ENCODE assay signal across 8 cellular contexts in genomic region chr3:127831723-127832172, GRCh38. TPM values are rescaled to one million over a fixed set of nuclear protein-coding genes. Genes with fewer than 3 reads are reported as not detected.
A peak's percentile ranks its signal among the peaks of the same experiment; 100 is the strongest.
DNase-seq lines count a peak whose midpoint lies in the region; ATAC-seq and TF ChIP-seq lines count a peak whose summit lies in the region.

No MANE protein-coding gene starts in this region.

- no peak overlapping the region for H3K27ac Mint-ChIP-seq in activated CD4-positive, alpha-beta T cell treated with anti-CD3 and anti-CD28 coated beads, Interleukin-2, amount 10 ng/mL, durations not matched to agents 7 days and 5 days

- H3K4me1 Mint-ChIP-seq in activated CD4-positive, alpha-beta T cell treated with anti-CD3 and anti-CD28 coated beads, Interleukin-2, amount 10 ng/mL, durations not matched to agents 7 days and 5 days = peaks cover 3% of the 10 kb centered on the region

- H3K4me3 Mint-ChIP-seq in activated CD4-positive, alpha-beta T cell treated with anti-CD3 and anti-CD28 coated beads, Interleukin-2, amount 10 ng/mL, durations not matched to agents 7 days and 5 days = no peak overlapping the region

- peak; percentile 25 for DNase-seq in activated CD4-positive, alpha-beta T cell treated with anti-CD3 and anti-CD28 coated beads, Interleukin-2, amount 10 ng/mL, durations not matched to agents 7 days and 5 days
- no peak for DNase-seq in activated CD4-positive, alpha-beta T cell treated with anti-CD3 and anti-CD28 coated beads for 4 hours
- DNase-seq in NCI-H2029 (lab: John Stamatoyannopoulos, UW) = peak; percentile 59
- DNase-seq in brain microvascular endothelial cell = no peak
- DNase-seq in lower lobe of right lung = peak; percentile 81
- no peak for DNase-seq in effector CD4-positive, alpha-beta T cell
- DNase-seq in amygdala (lab: John Stamatoyannopoulos, UW) = no peak

- no peaks in the 10 kb centered on the region for H3K4me1 ChIP-seq in lower lobe of right lung

- H3K27me3 Mint-ChIP-seq in activated CD4-positive, alpha-beta T cell treated with anti-CD3 and anti-CD28 coated beads, Interleukin-2, amount 10 ng/mL, durations not matched to agents 7 days and 5 days = peaks cover 14% of the 10 kb centered on the region

- H3K9me3 Mint-ChIP-seq in activated CD4-positive, alpha-beta T cell treated with anti-CD3 and anti-CD28 coated beads, Interleukin-2, amount 10 ng/mL, durations not matched to agents 7 days and 5 days = peaks cover 18% of the 10 kb centered on the region

- in situ Hi-C loops in brain microvascular endothelial cell (cut with HindIII; ENCODE audit: low pct_ligation_motif_present, low sequenced_read_pairs) = no loop called here

- H3K36me3 Mint-ChIP-seq in activated CD4-positive, alpha-beta T cell treated with anti-CD3 and anti-CD28 coated beads, Interleukin-2, amount 10 ng/mL, durations not matched to agents 7 days and 5 days (ENCODE audit: low read depth) = no peaks in the 10 kb centered on the region

- intact Hi-C loops in lower lobe of right lung (cut with DNase I) = no loop called here

- H3K9me3 ChIP-seq in lower lobe of right lung = peaks cover 20% of the 10 kb centered on the region

- peak; percentile 80 to 89 for ATAC-seq in lower lobe of right lung
- no peak for ATAC-seq in HG03135 (IDR thresholded peaks at IDR 0.05; ENCODE audit: unreplicated experiment)

- peak; percentile 72 for TF ChIP-seq CTCF in brain microvascular endothelial cell (IDR thresholded peaks at IDR 0.05; ENCODE audit: low read depth, low read length, missing control alignments)
- peak; percentile 85 for TF ChIP-seq CTCF in lower lobe of right lung (IDR thresholded peaks at IDR 0.05)

- H3K36me3 ChIP-seq in brain microvascular endothelial cell (replicated peaks) (no peaks in the 10 kb centered on the region), lower lobe of right lung (no peaks in the 10 kb centered on the region)

- CTCF ChIA-PET in activated CD4-positive, alpha-beta T cell treated with anti-CD3 and anti-CD28 coated beads, Interleukin-2, amount 10 ng/mL, durations not matched to agents 7 days and 5 days (lab: Charles Lee) = interaction anchor here (1.2 to 1.5 kb wide), 2 partner anchors 11 to 12 kb away, joined by 3 to 5 read pairs; no protein-coding TSS in a partner anchor

- H3K4me3 ChIP-seq in brain microvascular endothelial cell (ENCODE audit: low read depth, low read length) (no peak overlapping the region), lower lobe of right lung (no peak overlapping the region)

- H3K27ac ChIP-seq in brain microvascular endothelial cell = no peak overlapping the region
- no peak overlapping the region for H3K27ac ChIP-seq in lower lobe of right lung

- H3K27me3 ChIP-seq in brain microvascular endothelial cell (replicated peaks) (no peaks in the 10 kb centered on the region), lower lobe of right lung (ENCODE audit: low read depth) (no peaks in the 10 kb centered on the region)

- POLR2A ChIA-PET in activated CD4-positive, alpha-beta T cell treated with anti-CD3 and anti-CD28 coated beads, Interleukin-2, amount 10 ng/mL, durations not matched to agents 7 days and 5 days (lab: Charles Lee) = no interaction called here

RNA-seq across cellular contexts. Expression of gene MGLL, which starts 9.4 kb away (rescaled TPM):
- total RNA-seq in activated CD4-positive, alpha-beta T cell treated with anti-CD3 and anti-CD28 coated beads, Interleukin-2, amount 10 ng/mL, durations not matched to agents 7 days and 5 days = under 1 TPM; 0.10 to 0.25 TPM
- total RNA-seq in lower lobe of right lung = 132 TPM

Comparison
In these comparisons a context has a peak if more than half of its experiments do, and no peak if none do; other contexts are left out.
1. DNase-seq: peak in activated CD4-positive, alpha-beta T cell treated with anti-CD3 and anti-CD28 coated beads, Interleukin-2, amount 10 ng/mL, durations not matched to agents 7 days and 5 days (single experiment), NCI-H2029 (single experiment) and lower lobe of right lung (single experiment); none in activated CD4-positive, alpha-beta T cell treated with anti-CD3 and anti-CD28 coated beads for 4 hours (0 of 2), brain microvascular endothelial cell (single experiment), effector CD4-positive, alpha-beta T cell (single experiment) and amygdala (0 of 56).
2. RNA of gene MGLL, which starts 9.4 kb away (total RNA-seq): 132 TPM in lower lobe of right lung (single experiment); 0.10 to 0.25 TPM in activated CD4-positive, alpha-beta T cell treated with anti-CD3 and anti-CD28 coated beads, Interleukin-2, amount 10 ng/mL, durations not matched to agents 7 days and 5 days; every median in the first group is over 100 times any median in the second.